Comparison of ENCODE assay signal across 22 cellular contexts in genomic region chr20:20630551-20630950, GRCh38.
A peak's percentile ranks its signal among the peaks of the same experiment; 100 is the strongest.
DNase-seq lines count a peak whose midpoint lies in the region; ATAC-seq and TF ChIP-seq lines count a peak whose summit lies in the region.
"Had no signal": no experiment of that assay in that cellular context is flagged by ENCODE, and none has a peak within 500 bp of the region (broad histone marks: within the 10 kb centered on the region; RNA-seq: fewer than 3 reads in every experiment).

No MANE protein-coding gene starts in this region.

- DNase-seq in HPDE6-E6E7 (ENCODE audit: extremely low spot score) = peak; percentile 64
- peak; percentile 51 for DNase-seq in RWPE1 (ENCODE audit: low spot score)
- peak; percentile 82 for DNase-seq in epithelial cell of esophagus (ENCODE audit: low read depth)
- DNase-seq in mesothelial cell of epicardium (ENCODE audit: low spot score in 2 of 2, unreplicated experiment in 2 of 2) = no peak
- no peak for DNase-seq in hepatic stellate cell (ENCODE audit: low spot score)
- no peak for DNase-seq in activated CD8-positive, alpha-beta memory T cell treated with anti-CD3 and anti-CD28 coated beads, Interleukin-2, amount 10 ng/mL, durations not matched to agents 7 days and 5 days
- no peak for DNase-seq in EL
- DNase-seq: 8988T; ACHN; AML-193; BE2C; CD4-positive, alpha-beta T cell; CD8-positive, alpha-beta memory T cell; DMS 273 treated with DMSO at 0.1 percent for 48 hours; DMS79 treated with DMSO at 0.1 percent for 48 hours; GOT3; HFFc6 had no signal

- H3K9me3 Mint-ChIP-seq in mesothelial cell of epicardium = no peaks in the 10 kb centered on the region
- no peaks in the 10 kb centered on the region for H3K9me3 Mint-ChIP-seq in activated CD8-positive, alpha-beta memory T cell treated with anti-CD3 and anti-CD28 coated beads, Interleukin-2, amount 10 ng/mL, durations not matched to agents 7 days and 5 days (ENCODE audit: low read depth)
- H3K9me3 Mint-ChIP-seq: CD14-positive monocyte; CD4-positive, alpha-beta T cell; CD8-positive, alpha-beta memory T cell; HFFc6 had no signal

- POLR2A ChIA-PET in RWPE1 (lab: Yijun Ruan, JAX; ENCODE audit: low non-redundant PET) = no interaction called here

- peaks cover 11% of the 10 kb centered on the region for H3K4me1 Mint-ChIP-seq in mesothelial cell of epicardium
- H3K4me1 Mint-ChIP-seq in activated CD8-positive, alpha-beta memory T cell treated with anti-CD3 and anti-CD28 coated beads, Interleukin-2, amount 10 ng/mL, durations not matched to agents 7 days and 5 days = no peaks in the 10 kb centered on the region
- H3K4me1 Mint-ChIP-seq: CD14-positive monocyte; CD8-positive, alpha-beta memory T cell had no signal

- no peak overlapping the region for H3K4me3 ChIP-seq in epithelial cell of esophagus (ENCODE audit: low read length)
- H3K4me3 ChIP-seq: A549; BLaER1 treated with 17β-estradiol and CSF1 and Interleukin-3, amounts not matched to agents 10 nM and 100 nM; HAP-1 had no signal

- ATAC-seq in activated CD8-positive, alpha-beta memory T cell treated with anti-CD3 and anti-CD28 coated beads, Interleukin-2, amount 10 ng/mL, durations not matched to agents 7 days and 5 days = no peak
- no peak for ATAC-seq in HG02852 (IDR thresholded peaks at IDR 0.05; ENCODE audit: unreplicated experiment)
- ATAC-seq: A549 had no signal

- peaks cover 38% of the 10 kb centered on the region for H3K36me3 Mint-ChIP-seq in mesothelial cell of epicardium
- peaks cover 6% of the 10 kb centered on the region for H3K36me3 Mint-ChIP-seq in activated CD8-positive, alpha-beta memory T cell treated with anti-CD3 and anti-CD28 coated beads, Interleukin-2, amount 10 ng/mL, durations not matched to agents 7 days and 5 days

- H3K27ac Mint-ChIP-seq in mesothelial cell of epicardium = peak overlapping the region; percentile 50
- H3K27ac Mint-ChIP-seq in activated CD8-positive, alpha-beta memory T cell treated with anti-CD3 and anti-CD28 coated beads, Interleukin-2, amount 10 ng/mL, durations not matched to agents 7 days and 5 days = no peak overlapping the region
- H3K27ac Mint-ChIP-seq: CD4-positive, alpha-beta T cell; HFFc6 had no signal

- no peak overlapping the region for H3K4me3 Mint-ChIP-seq in mesothelial cell of epicardium
- H3K4me3 Mint-ChIP-seq in activated CD8-positive, alpha-beta memory T cell treated with anti-CD3 and anti-CD28 coated beads, Interleukin-2, amount 10 ng/mL, durations not matched to agents 7 days and 5 days = no peak overlapping the region
- H3K4me3 Mint-ChIP-seq: CD14-positive monocyte; CD4-positive, alpha-beta T cell; CD8-positive, alpha-beta memory T cell; HFFc6 had no signal

- H3K27me3 Mint-ChIP-seq in mesothelial cell of epicardium (ENCODE audit: low read depth) = no peaks in the 10 kb centered on the region
- H3K27me3 Mint-ChIP-seq in activated CD8-positive, alpha-beta memory T cell treated with anti-CD3 and anti-CD28 coated beads, Interleukin-2, amount 10 ng/mL, durations not matched to agents 7 days and 5 days = no peaks in the 10 kb centered on the region
- H3K27me3 Mint-ChIP-seq: CD4-positive, alpha-beta T cell; CD8-positive, alpha-beta memory T cell had no signal

- CTCF ChIA-PET in RWPE1 (lab: Yijun Ruan, JAX) = no interaction called here
- CTCF ChIA-PET in activated CD8-positive, alpha-beta memory T cell treated with anti-CD3 and anti-CD28 coated beads, Interleukin-2, amount 10 ng/mL, durations not matched to agents 7 days and 5 days (lab: Charles Lee) = no interaction called here

- H3K27ac ChIP-seq in RWPE1 = no peak overlapping the region
- H3K27ac ChIP-seq: A549; BLaER1 treated with 17β-estradiol and CSF1 and Interleukin-3, amounts not matched to agents 10 nM and 100 nM had no signal

- TF ChIP-seq CTCF in RWPE1 (conservative IDR thresholded peaks at IDR 0.05; ENCODE audit: low read depth) (no peak), epithelial cell of esophagus (IDR thresholded peaks at IDR 0.05; ENCODE audit: insufficient read depth, low read depth, low read length, missing control alignments) (no peak), mesothelial cell of epicardium (IDR thresholded peaks at IDR 0.05; ENCODE audit: unreplicated experiment) (no peak)

Comparison
In these comparisons a context has a peak if more than half of its experiments do, and no peak if none do; other contexts are left out.
1. DNase-seq: peak in HPDE6-E6E7 (single experiment), RWPE1 (single experiment) and epithelial cell of esophagus (single experiment); none in mesothelial cell of epicardium (0 of 2), hepatic stellate cell (single experiment), activated CD8-positive, alpha-beta memory T cell treated with anti-CD3 and anti-CD28 coated beads, Interleukin-2, amount 10 ng/mL, durations not matched to agents 7 days and 5 days (single experiment) and EL (single experiment).